Comparison of ENCODE assay signal across 27 cellular contexts in genomic region chr3:134150476-134150875, GRCh38.
"Had no signal": no experiment of that assay in that cellular context is flagged by ENCODE, and none has a peak within 500 bp of the region (broad histone marks: within the 10 kb centered on the region; RNA-seq: fewer than 3 reads in every experiment).

No MANE protein-coding gene starts in this region.

- H3K27ac ChIP-seq: KMS-11, Peyer's patch, RWPE1, SJSA1 had no signal

- ATAC-seq: activated CD4-positive, CD25-positive, alpha-beta regulatory T cell treated with anti-CD3 and anti-CD28 coated beads, Interleukin-2, amount 50 U/mL, for 24 hours; activated CD8-positive, alpha-beta T cell treated with anti-CD3 and anti-CD28 coated beads for 36 hours; activated T-cell treated with anti-CD3 and anti-CD28 coated beads, Interleukin-2, amount 50 U/mL, for 72 hours; HepG2; SK-N-SH treated with all-trans-retinoic acid at 6 μM for 48 hours had no signal

- H3K27me3 ChIP-seq: MG63, Peyer's patch, SJSA1 had no signal

- H3K4me1 ChIP-seq: Peyer's patch, SJSA1 had no signal

- H3K9me3 ChIP-seq: Peyer's patch, SJSA1 had no signal

- H3K9me3 Mint-ChIP-seq: activated CD8-positive, alpha-beta T cell treated with anti-CD3 and anti-CD28 coated beads for 36 hours; activated naive CD4-positive, alpha-beta T cell treated with anti-CD3 and anti-CD28 coated beads, Interleukin-2, amount 10 ng/mL, durations not matched to agents 7 days and 5 days; activated naive CD8-positive, alpha-beta T cell treated with anti-CD3 and anti-CD28 coated beads for 36 hours; activated T-cell treated with anti-CD3 and anti-CD28 coated beads, Interleukin-2, amount 50 U/mL, for 72 hours; activated T-helper 2 cell treated with anti-CD3 and anti-CD28 coated beads, Interferon-gamma antibody, Interleukin-2, Interleukin-4, amounts not matched to agents 10 μg/mL and 5 μg/mL and 100 μg/mL, durations not matched to agents 14 hours and 24 hours and 36 hours; T-helper 1 cell treated with Interleukin-12 subunit alpha and Interleukin-12 subunit beta and Interleukin-4 antibody, amounts not matched to agents 30 μg/mL and 1 μg/mL, for 36 hours had no signal

- DNase-seq: activated CD4-positive, alpha-beta T cell treated with anti-CD3 and anti-CD28 coated beads for 4 hours; activated CD8-positive, alpha-beta memory T cell treated with anti-CD3 and anti-CD28 coated beads, Interleukin-2, amount 50 U/mL, for 4 hours; activated CD8-positive, alpha-beta T cell treated with anti-CD3 and anti-CD28 coated beads for 36 hours; activated gamma-delta T cell treated with Interleukin-2 at 50 U/mL for 16 hours; activated naive CD4-positive, alpha-beta T cell treated with anti-CD3 and anti-CD28 coated beads, Interleukin-2, amount 10 ng/mL, durations not matched to agents 7 days and 5 days; activated naive CD8-positive, alpha-beta T cell treated with anti-CD3 and anti-CD28 coated beads for 36 hours; activated T-cell treated with anti-CD3 and anti-CD28 coated beads, Interleukin-2, amount 50 U/mL, for 72 hours; anterior cingulate cortex; MG63; MV-4-11; NCI-H1092 treated with DMSO at 0.1 percent for 48 hours; NCI-H1436; NCI-H1694 treated with DMSO at 0.1 percent for 48 hours; NCI-H2029 treated with DMSO at 0.1 percent for 48 hours; NCI-H345; NCI-H510A; NCI-H69; Peyer's patch; SHP77 had no signal

- H3K4me3 Mint-ChIP-seq: activated CD8-positive, alpha-beta T cell treated with anti-CD3 and anti-CD28 coated beads for 36 hours; activated naive CD4-positive, alpha-beta T cell treated with anti-CD3 and anti-CD28 coated beads, Interleukin-2, amount 10 ng/mL, durations not matched to agents 7 days and 5 days; activated naive CD8-positive, alpha-beta T cell treated with anti-CD3 and anti-CD28 coated beads for 36 hours; activated T-cell treated with anti-CD3 and anti-CD28 coated beads, Interleukin-2, amount 50 U/mL, for 72 hours; T-helper 1 cell treated with Interleukin-12 subunit alpha and Interleukin-12 subunit beta and Interleukin-4 antibody, amounts not matched to agents 30 μg/mL and 1 μg/mL, for 36 hours had no signal

- H3K4me1 Mint-ChIP-seq: activated naive CD4-positive, alpha-beta T cell treated with anti-CD3 and anti-CD28 coated beads, Interleukin-2, amount 10 ng/mL, durations not matched to agents 7 days and 5 days; activated naive CD8-positive, alpha-beta T cell treated with anti-CD3 and anti-CD28 coated beads for 36 hours had no signal

- H3K27me3 Mint-ChIP-seq: activated CD8-positive, alpha-beta T cell treated with anti-CD3 and anti-CD28 coated beads for 36 hours; activated naive CD4-positive, alpha-beta T cell treated with anti-CD3 and anti-CD28 coated beads, Interleukin-2, amount 10 ng/mL, durations not matched to agents 7 days and 5 days; activated naive CD8-positive, alpha-beta T cell treated with anti-CD3 and anti-CD28 coated beads for 36 hours had no signal

- H3K27ac Mint-ChIP-seq: activated CD8-positive, alpha-beta T cell treated with anti-CD3 and anti-CD28 coated beads for 36 hours; activated naive CD4-positive, alpha-beta T cell treated with anti-CD3 and anti-CD28 coated beads, Interleukin-2, amount 10 ng/mL, durations not matched to agents 7 days and 5 days; activated naive CD8-positive, alpha-beta T cell treated with anti-CD3 and anti-CD28 coated beads for 36 hours; activated T-helper 2 cell treated with anti-CD3 and anti-CD28 coated beads, Interferon-gamma antibody, Interleukin-2, Interleukin-4, amounts not matched to agents 10 μg/mL and 5 μg/mL and 100 μg/mL, durations not matched to agents 14 hours and 24 hours and 36 hours; T-helper 1 cell treated with Interleukin-12 subunit alpha and Interleukin-12 subunit beta and Interleukin-4 antibody, amounts not matched to agents 30 μg/mL and 1 μg/mL, for 36 hours had no signal

- H3K4me3 ChIP-seq: MG63, Peyer's patch, SJSA1 had no signal
